ENCODE assay signal across 29 cellular contexts in genomic region chr6:63533026-63533425, GRCh38. TPM values are rescaled to one million over a fixed set of nuclear protein-coding genes. Genes with fewer than 3 reads are reported as not detected.
DNase-seq lines count a peak whose midpoint lies in the region; ATAC-seq, FAIRE-seq and TF ChIP-seq lines count a peak whose summit lies in the region.
"Had no signal": no experiment of that assay in that cellular context is flagged by ENCODE, and none has a peak within 500 bp of the region (broad histone marks: within the 10 kb centered on the region; RNA-seq: fewer than 3 reads in every experiment).

No MANE protein-coding gene starts in this region.

- FAIRE-seq in HepG2 (lab: Jason Lieb, UNC): no peak
- FAIRE-seq: A204.1, A549, D721Med had no signal

- H2AFZ ChIP-seq in HepG2 (ENCODE audit: low read length): no peak overlapping the region

- no peak overlapping the region for H3K4me2 ChIP-seq in HepG2 (ENCODE audit: low read depth, low read length)
- H3K4me2 ChIP-seq: A549; BLaER1; BLaER1 treated with 17β-estradiol and CSF1 and Interleukin-3, amounts not matched to agents 10 nM and 100 nM had no signal

- TF ChIP-seq EP300 in HepG2 (IDR thresholded peaks at IDR 0.05; ENCODE audit: low read depth in 2 of 2, low read length in 2 of 2): no peak
- no peak for TF ChIP-seq EP300 in HepG2 (CRISPR knock-in tag; IDR thresholded peaks at IDR 0.05; ENCODE audit: borderline replicate concordance)

- H3K4me1 ChIP-seq in HepG2 (ENCODE audit: insufficient read depth, low read length): peaks cover 39% of the 10 kb centered on the region
- H3K4me1 ChIP-seq in right lobe of liver: peaks cover 0 to 32% (median 9%) of the 10 kb centered on the region in 4 donors
- H3K4me1 ChIP-seq: BE2C, Caco-2 had no signal

- CTCF ChIA-PET in HepG2 (lab: Yijun Ruan, JAX; ENCODE audit: low intra/inter-chr PET ratio, low total read pairs): no interaction called here

- H3K9me3 ChIP-seq in HepG2 (ENCODE audit: low read length) (no peaks in the 10 kb centered on the region), right lobe of liver (no peaks in the 10 kb centered on the region)
- H3K9me3 ChIP-seq: A549; BE2C; BLaER1; BLaER1 treated with 17β-estradiol and CSF1 and Interleukin-3, amounts not matched to agents 10 nM and 100 nM; Caco-2 had no signal

- H3K27ac ChIP-seq in HepG2 (ENCODE audit: extremely low read length, insufficient read depth, low read length) (no peak overlapping the region), right lobe of liver (no peak overlapping the region)
- H3K27ac ChIP-seq: 22Rv1; BLaER1; BLaER1 treated with 17β-estradiol and CSF1 and Interleukin-3, amounts not matched to agents 10 nM and 100 nM; C4-2B had no signal

- in situ Hi-C loops in HepG2 (cut with HindIII; ENCODE audit: extremely low pct_ligation_motif_present, low pct_unique_long_range_greater_than_20kb): no loop called here

- no peak overlapping the region for H3K9ac ChIP-seq in HepG2 (ENCODE audit: insufficient read depth, low read depth, low read length)
- H3K9ac ChIP-seq: BLaER1; BLaER1 treated with 17β-estradiol and CSF1 and Interleukin-3, amounts not matched to agents 10 nM and 100 nM had no signal

- peaks cover 15 to 52% of the 10 kb centered on the region in 2 experiments for H3K36me3 ChIP-seq in HepG2 (replicated peaks in 1 of 2; ENCODE audit: control insufficient read depth in 1 of 2, insufficient read depth in 2 of 2, low read length in 2 of 2)
- H3K36me3 ChIP-seq in right lobe of liver: no peaks in the 10 kb centered on the region
- H3K36me3 ChIP-seq: BE2C; BLaER1; BLaER1 treated with 17β-estradiol and CSF1 and Interleukin-3, amounts not matched to agents 10 nM and 100 nM had no signal

- BruUV-seq in HepG2 (replicated peaks; lab: Mats Ljungman, UMichigan): no TSS peak

- POLR2A ChIA-PET in HepG2 (lab: Yijun Ruan, JAX): interaction anchor here (1.2 to 2.3 kb wide), 3 partner anchors 11 to 38 kb away, joined by 4 to 8 read pairs (median 6); no protein-coding TSS in a partner anchor

- no peak for ATAC-seq in HepG2
- no peak for ATAC-seq in right lobe of liver
- ATAC-seq: A549; CD8-positive, alpha-beta T cell had no signal

- H3K4me3 ChIP-seq in HepG2 (replicated peaks in 1 of 3; ENCODE audit: insufficient read depth in 1 of 3, low read depth in 2 of 3, low read length in 3 of 3) (no peak overlapping the region), right lobe of liver (no peak overlapping the region)
- H3K4me3 ChIP-seq: A549; BLaER1; BLaER1 treated with 17β-estradiol and CSF1 and Interleukin-3, amounts not matched to agents 10 nM and 100 nM had no signal

- 95% methylated on average over 3 of the region's 3 CpGs for WGBS in HepG2 (ENCODE audit: low lambda C conversion rate)
- WGBS in right lobe of liver (ENCODE audit: insufficient coverage, low coverage, low lambda C conversion rate, missing lambda C conversion rate): 94% methylated on average over 2 of the region's 3 CpGs

- intact Hi-C loops in HepG2 (cut with micrococcal nuclease; ENCODE audit: unreplicated experiment) (no loop called here), right lobe of liver (cut with DNase I) (no loop called here)

- no peak for TF ChIP-seq RAD21 in HepG2 (CRISPR knock-in tag; IDR thresholded peaks at IDR 0.05)

- TF ChIP-seq POLR2A in HepG2 (IDR thresholded peaks at IDR 0.05; ENCODE audit: insufficient read depth in 1 of 2, low read depth in 2 of 2, low read length in 2 of 2) (no peak), right lobe of liver (IDR thresholded peaks at IDR 0.05) (no peak)

- H3K79me2 ChIP-seq in HepG2 (ENCODE audit: insufficient read depth, low read length): peaks cover 32% of the 10 kb centered on the region

- no peaks in the 10 kb centered on the region for H3K27me3 ChIP-seq in HepG2 (ENCODE audit: control insufficient read depth in 1 of 2, insufficient read depth in 2 of 2, low read length in 2 of 2)
- no peaks in the 10 kb centered on the region for H3K27me3 ChIP-seq in right lobe of liver
- H3K27me3 ChIP-seq: BE2C; BLaER1; BLaER1 treated with 17β-estradiol and CSF1 and Interleukin-3, amounts not matched to agents 10 nM and 100 nM had no signal

- TF ChIP-seq CTCF in HepG2 (CRISPR knock-in tag; IDR thresholded peaks at IDR 0.05) (no peak), right lobe of liver (IDR thresholded peaks at IDR 0.05) (no peak)

- DNase-seq in HepG2 (ENCODE audit: low spot score) (no peak), right lobe of liver (no peak)
- DNase-seq: 8988T; ACHN; AML-193; BE2C; C1 segment of cervical spinal cord; Caco-2; Calu3; CD4-positive, alpha-beta memory T cell; CD4-positive, alpha-beta T cell; CD4-positive, CD25-positive, alpha-beta regulatory T cell; CD8-positive, alpha-beta memory T cell; CD8-positive, alpha-beta T cell; COR-L47; DMS 273 treated with DMSO at 0.1 percent for 48 hours; DMS153; DMS53; DMS79; DMS79 treated with DMSO at 0.1 percent for 48 hours; DND-41; EL had no signal

- no peaks in the 10 kb centered on the region for H4K20me1 ChIP-seq in HepG2 (ENCODE audit: insufficient read depth, low read length)
- H4K20me1 ChIP-seq: BLaER1; BLaER1 treated with 17β-estradiol and CSF1 and Interleukin-3, amounts not matched to agents 10 nM and 100 nM had no signal

TF ChIP-seq in HepG2, 621 proteins besides CTCF, POLR2A, EP300 and RAD21:
- peak; percentile 86; the same call in 1 of the 2 replicates for TF ChIP-seq ZNF460 (CRISPR knock-in tag; IDR thresholded peaks at IDR 0.05; ENCODE audit: borderline replicate concordance)
- no peak for TF ChIP-seq NR1H2 (CRISPR knock-in tag; IDR thresholded peaks at IDR 0.05; ENCODE audit: borderline replicate concordance, low read depth)
- TF ChIP-seq PPARG (CRISPR knock-in tag; conservative IDR thresholded peaks at IDR 0.05): no peak
- peak; percentile 86 for TF ChIP-seq RBM22 (optimal IDR thresholded peaks at IDR 0.05; ENCODE audit: low read length)

RNA-seq across cellular contexts. Expression of gene PTP4A1, which starts 39.3 kb away (rescaled TPM):
- total RNA-seq in HepG2 (2016; rRNA removed; fragmentation: Illumina TruSeq; extraction: Trizol) (376 and 681 TPM in 2 replicates), right lobe of liver (100 to 1,000 TPM; 147 to 342 (median 225) TPM)
- 72.5 and 82.8 TPM in 2 replicates for total RNA-seq in HepG2 (2016; cell fraction: cytosol; rRNA removed; fragmentation: Illumina TruSeq; extraction: Trizol; ENCODE audit: low read depth)
- 381 and 654 TPM in 2 replicates for total RNA-seq in HepG2 (2016; cell fraction: insoluble cytoplasmic fraction; rRNA removed; fragmentation: Illumina TruSeq; extraction: Trizol)
- total RNA-seq in HepG2 (2016; cell fraction: membrane; rRNA removed; fragmentation: Illumina TruSeq; extraction: Trizol): 431 TPM in 2 replicates
- 336 and 365 TPM in 2 replicates for total RNA-seq in HepG2 (2016; cell fraction: nucleus; rRNA removed; fragmentation: Illumina TruSeq; extraction: Trizol)
- 127 and 141 TPM in 2 replicates for polyA plus RNA-seq in HepG2 (2011; rRNA removed)
- 61.2 and 126 TPM in 2 replicates for polyA plus RNA-seq in HepG2 (2011; cell fraction: cytosol; rRNA removed)
- 48.0 and 68.5 TPM in 2 replicates for polyA plus RNA-seq in HepG2 (2011; cell fraction: nucleus; rRNA removed)
- 273 TPM in 2 replicates for polyA plus RNA-seq in HepG2 (2012)
- 53.9 and 75.2 TPM in 2 replicates for polyA plus RNA-seq in HepG2 (2016; cell fraction: cytosol; fragmentation: Illumina TruSeq; extraction: Trizol; ENCODE audit: low read depth)
- polyA plus RNA-seq in HepG2 (2016; cell fraction: insoluble cytoplasmic fraction; fragmentation: Illumina TruSeq; extraction: Trizol; ENCODE audit: low read depth): 710 and 726 TPM in 2 replicates
- 254 and 286 TPM in 2 replicates for polyA plus RNA-seq in HepG2 (2016; cell fraction: membrane; fragmentation: Illumina TruSeq; extraction: Trizol; ENCODE audit: low read depth)
- 411 and 435 TPM in 2 replicates for polyA plus RNA-seq in HepG2 (2016; cell fraction: nucleus; fragmentation: Illumina TruSeq; extraction: Trizol; ENCODE audit: insufficient read depth, low read depth)
- 36.0 and 84.0 TPM in 2 replicates for polyA minus RNA-seq in HepG2 (2011; rRNA and poly(A)+ RNA removed; ENCODE audit: low replicate concordance)
- 187 and 229 TPM in 2 replicates for polyA minus RNA-seq in HepG2 (2011; cell fraction: cytosol; rRNA and poly(A)+ RNA removed)
- 195 and 232 TPM in 2 replicates for polyA minus RNA-seq in HepG2 (2011; cell fraction: nucleus; rRNA and poly(A)+ RNA removed)
